Comparison of ENCODE assay signal across 7 cellular contexts in genomic region chr7:103149808-103150180, GRCh38.
DNase-seq lines count a peak whose midpoint lies in the region; ATAC-seq and TF ChIP-seq lines count a peak whose summit lies in the region.

No MANE protein-coding gene starts in this region.

- peaks cover 11% of the 10 kb centered on the region for H3K27me3 Mint-ChIP-seq in nephron progenitor cell (ENCODE audit: low read depth, poor library complexity)

- peak overlapping the region; percentile 98 for H3K4me3 Mint-ChIP-seq in nephron progenitor cell

- H3K9me3 Mint-ChIP-seq in nephron progenitor cell = peaks cover 6% of the 10 kb centered on the region

- H3K27ac ChIP-seq in cingulate gyrus (ENCODE audit: low read depth, low read length) = peak overlapping the region; percentile 97

- H3K27ac Mint-ChIP-seq in nephron progenitor cell = peak overlapping the region; percentile 91

- peaks cover 41% of the 10 kb centered on the region for H3K4me1 Mint-ChIP-seq in nephron progenitor cell

- TF ChIP-seq CTCF in nephron progenitor cell (IDR thresholded peaks at IDR 0.05) = no peak

- ATAC-seq in GM19324 (IDR thresholded peaks at IDR 0.05; ENCODE audit: low FRiP score, unreplicated experiment) = peak; percentile 31
- peak; percentile 23 for ATAC-seq in HG03571 (IDR thresholded peaks at IDR 0.05; ENCODE audit: unreplicated experiment)
- ATAC-seq in HG02973 (IDR thresholded peaks at IDR 0.05; ENCODE audit: unreplicated experiment) = no peak

- DNase-seq in nephron progenitor cell = no peak
- DNase-seq in NCI-H446 (lab: John Stamatoyannopoulos, UW) = no peak
- no peak for DNase-seq in activated gamma-delta T cell (lab: John Stamatoyannopoulos, UW)

- peaks cover 14% of the 10 kb centered on the region for H3K36me3 Mint-ChIP-seq in nephron progenitor cell (ENCODE audit: low read depth)
